ENCODE assay signal across 8 cellular contexts in the genomic region with DNA sequence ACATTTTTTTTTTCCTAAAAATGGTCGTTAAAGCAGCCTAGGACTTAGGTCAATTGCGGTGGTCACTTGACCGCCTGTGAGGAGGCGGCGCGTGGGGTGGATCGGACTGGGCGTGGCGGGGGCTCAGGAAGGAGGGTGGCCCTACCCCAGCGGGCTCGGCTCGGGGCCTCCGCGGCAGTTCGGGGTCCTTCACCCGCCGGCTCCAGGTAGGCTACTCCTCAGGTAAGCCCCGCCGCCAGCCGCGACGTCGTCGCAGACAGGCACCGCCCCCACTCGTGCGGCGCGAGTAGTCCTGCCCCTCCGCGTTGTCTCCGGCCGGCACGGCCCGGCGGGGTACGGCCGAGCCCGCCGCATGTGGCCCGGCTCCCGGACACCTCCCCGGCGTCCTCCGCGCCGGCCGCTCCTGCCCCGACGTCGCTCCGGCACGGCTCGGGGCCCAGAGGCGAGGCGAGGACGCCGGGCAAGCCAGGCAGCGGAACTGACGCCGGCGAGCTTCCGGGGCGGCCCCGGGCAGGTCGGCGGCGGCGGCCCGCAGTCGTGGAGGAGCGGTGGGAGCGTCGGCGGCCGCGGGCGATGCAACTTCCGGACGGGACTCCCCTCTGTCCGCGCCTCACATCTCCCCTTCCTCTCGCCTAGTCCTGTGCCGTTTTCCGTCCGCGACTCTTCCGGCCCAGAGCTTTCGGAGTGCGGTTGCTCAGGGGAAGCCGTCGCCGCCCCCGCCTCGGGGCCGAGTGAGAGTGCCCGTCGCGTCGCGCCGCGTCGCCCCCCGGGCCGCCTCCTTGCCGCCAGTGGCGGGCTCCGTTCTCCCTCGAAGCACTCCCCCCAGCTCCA.
A peak's percentile ranks its signal among the peaks of the same experiment; 100 is the strongest.
DNase-seq lines count a peak whose midpoint lies in the region; ATAC-seq and TF ChIP-seq lines count a peak whose summit lies in the region.

A gene (plus strand): TSS at position 513 of the 831 bp plus-strand sequence. CDS start 322 bp downstream, outside the sequence.

- H3K4me3 ChIP-seq in choroid plexus epithelial cell (ENCODE audit: low read depth, low read length) = peak within 1 kb of the TSS; percentile 85

- DNase-seq in Ammon's horn (ENCODE audit: low spot score) (peak; percentile 88), GM19240 (ENCODE audit: insufficient read length, low spot score) (peak; percentile 76), NCI-H510A treated with DMSO at 0.1 percent for 48 hours (lab: John Stamatoyannopoulos, UW) (peak; percentile 99), choroid plexus epithelial cell (ENCODE audit: low read depth) (peak; percentile 81), kidney tubule cell (ENCODE audit: low spot score) (peak; percentile 90)
- peak; percentile 78 to 87 for DNase-seq in activated CD4-positive, alpha-beta T cell treated with anti-CD3 and anti-CD28 coated beads for 4 hours
- peak; percentile 70 to 77 for DNase-seq in stimulated activated CD4-positive, alpha-beta T cell treated with anti-CD3 and anti-CD28 coated beads, Interleukin-1b, Interleukin-23, amount 100 ng/mL, for 1 hour (ENCODE audit: low read depth in 2 of 2)

- TF ChIP-seq CTCF in choroid plexus epithelial cell (conservative IDR thresholded peaks at IDR 0.05; ENCODE audit: low read depth, low read length) = no peak

- peak; percentile 77 for ATAC-seq in HG03442 (IDR thresholded peaks at IDR 0.05; ENCODE audit: unreplicated experiment)

Comparison
In these comparisons a context has a peak if more than half of its experiments do, and no peak if none do; other contexts are left out.
1. Peak in every context shown above with its lines: DNase-seq, ATAC-seq and H3K4me3 ChIP-seq.